In genomic region chr2:165015052-165015642, GRCh38 we compare ENCODE assay signal across 8 cellular contexts. TPM values are rescaled to one million over a fixed set of nuclear protein-coding genes. Genes with fewer than 3 reads are reported as not detected.
DNase-seq lines count a peak whose midpoint lies in the region; ATAC-seq and TF ChIP-seq lines count a peak whose summit lies in the region.

No MANE protein-coding gene starts in this region.

- H3K79me2 ChIP-seq in Karpas-422 (ENCODE audit: low read length): no peaks in the 10 kb centered on the region

- H3K27ac ChIP-seq in Karpas-422 (ENCODE audit: low read length) (no peak overlapping the region), psoas muscle (no peak overlapping the region)

- no peak overlapping the region for H3K9ac ChIP-seq in Karpas-422 (ENCODE audit: low read length)

- peak; percentile 69 for TF ChIP-seq CTCF in psoas muscle (IDR thresholded peaks at IDR 0.05)

- intact Hi-C loops in Right ventricle myocardium inferior (cut with DNase I) (no loop called here), psoas muscle (cut with DNase I) (no loop called here)

- no peak overlapping the region for H3K27ac Mint-ChIP-seq in activated naive CD4-positive, alpha-beta T cell treated with anti-CD3 and anti-CD28 coated beads, Interleukin-2, amount 10 ng/mL, durations not matched to agents 7 days and 5 days

- H3K27me3 Mint-ChIP-seq in activated naive CD4-positive, alpha-beta T cell treated with anti-CD3 and anti-CD28 coated beads, Interleukin-2, amount 10 ng/mL, durations not matched to agents 7 days and 5 days: no peaks in the 10 kb centered on the region

- WGBS in psoas muscle, 3 donors: 25 to 35% (median 34%) methylated on average over 4 of the region's 4 CpGs

- no peaks in the 10 kb centered on the region for H3K9me2 ChIP-seq in Karpas-422 (replicated peaks; ENCODE audit: insufficient read depth, low read length)

- peak; percentile 84 for ATAC-seq in GM21717 (IDR thresholded peaks at IDR 0.05; ENCODE audit: unreplicated experiment)
- peak; percentile 70 for ATAC-seq in Right ventricle myocardium inferior
- ATAC-seq in psoas muscle: peak in 3 of 4 donors; percentile 64 to 75 (median 65)

- no peaks in the 10 kb centered on the region for H4K20me1 ChIP-seq in Karpas-422 (ENCODE audit: insufficient read depth, low read depth, low read length)

- H3K4me1 ChIP-seq in Karpas-422 (ENCODE audit: low read length) (no peaks in the 10 kb centered on the region), psoas muscle (no peaks in the 10 kb centered on the region)

- CTCF ChIA-PET in activated naive CD4-positive, alpha-beta T cell treated with anti-CD3 and anti-CD28 coated beads, Interleukin-2, amount 10 ng/mL, durations not matched to agents 7 days and 5 days (lab: Charles Lee): interaction anchor here (0.8 to 1.8 kb wide), 9 partner anchors 12 to 859 kb away, joined by 3 to 7 read pairs (median 4); no protein-coding TSS in a partner anchor

- H3K4me3 ChIP-seq in Karpas-422 (ENCODE audit: low read length) (no peak overlapping the region), psoas muscle (no peak overlapping the region)

- DNase-seq in ELR (ENCODE audit: low read depth) (peak; percentile 77), Karpas-422 (peak; percentile 82), RPMI7951 (ENCODE audit: low read depth) (peak; percentile 56), Right ventricle myocardium inferior (ENCODE audit: missing footprints) (peak; percentile 77), psoas muscle (peak; percentile 48 to 61), GOT3 (lab: John Stamatoyannopoulos, UW) (no peak)
- DNase-seq in activated naive CD4-positive, alpha-beta T cell treated with anti-CD3 and anti-CD28 coated beads, Interleukin-2, amount 10 ng/mL, durations not matched to agents 7 days and 5 days: peak; percentile 66

- no peaks in the 10 kb centered on the region for H3K36me3 Mint-ChIP-seq in activated naive CD4-positive, alpha-beta T cell treated with anti-CD3 and anti-CD28 coated beads, Interleukin-2, amount 10 ng/mL, durations not matched to agents 7 days and 5 days

- no peak overlapping the region for H3K4me3 Mint-ChIP-seq in activated naive CD4-positive, alpha-beta T cell treated with anti-CD3 and anti-CD28 coated beads, Interleukin-2, amount 10 ng/mL, durations not matched to agents 7 days and 5 days

- H3K4me2 ChIP-seq in Karpas-422 (ENCODE audit: low read depth, low read length, poor library complexity, severe bottlenecking): no peak overlapping the region

- no peaks in the 10 kb centered on the region for H3K9me3 Mint-ChIP-seq in activated naive CD4-positive, alpha-beta T cell treated with anti-CD3 and anti-CD28 coated beads, Interleukin-2, amount 10 ng/mL, durations not matched to agents 7 days and 5 days

- no peak overlapping the region for H2AFZ ChIP-seq in Karpas-422 (ENCODE audit: low read length)

- H3K36me3 ChIP-seq in Karpas-422 (ENCODE audit: insufficient read depth, low read length): no peaks in the 10 kb centered on the region
- H3K36me3 ChIP-seq in psoas muscle (ENCODE audit: insufficient read depth in 1 of 2, low read depth in 1 of 2): no peaks in the 10 kb centered on the region

- H3K27me3 ChIP-seq in Karpas-422 (ENCODE audit: low read length) (no peaks in the 10 kb centered on the region), psoas muscle (ENCODE audit: insufficient read depth in 3 of 3, low read length in 2 of 3) (peaks cover 0 to 4% (median 2%) of the 10 kb centered on the region in 3 donors)

- H3K4me1 Mint-ChIP-seq in activated naive CD4-positive, alpha-beta T cell treated with anti-CD3 and anti-CD28 coated beads, Interleukin-2, amount 10 ng/mL, durations not matched to agents 7 days and 5 days: no peaks in the 10 kb centered on the region

- no peaks in the 10 kb centered on the region for H3K9me3 ChIP-seq in Karpas-422 (ENCODE audit: low read length)
- H3K9me3 ChIP-seq in psoas muscle: no peaks in the 10 kb centered on the region

RNA-seq across cellular contexts. Expression of gene SLC38A11, which starts 59.8 kb away (rescaled TPM):
- total RNA-seq in Karpas-422 (2014; rRNA removed; shearing (Covaris generic); ENCODE audit: low replicate concordance): not detected in 2 replicates
- total RNA-seq in RPMI7951 (2014; rRNA removed; shearing (Covaris generic)): not detected in 2 replicates
- total RNA-seq in Right ventricle myocardium inferior (0.84 TPM), psoas muscle (1 to 10 TPM in 2 of 4 donors, under 1 TPM in 2; 0.07 to 1.3 (median 0.79) TPM)
- polyA plus RNA-seq in psoas muscle: 1 to 10 TPM in 1 of 3 donors, under 1 TPM in 2; 0.18 to 1.6 (median 0.52) TPM
